Comparison of ENCODE assay signal across 8 cellular contexts in genomic region chr19:4374451-4375163, GRCh38. TPM values are rescaled to one million over a fixed set of nuclear protein-coding genes. Genes with fewer than 3 reads are reported as not detected.
DNase-seq lines count a peak whose midpoint lies in the region; ATAC-seq and TF ChIP-seq lines count a peak whose summit lies in the region.

No MANE protein-coding gene starts in this region.

- H3K27me3 ChIP-seq in H9 (ENCODE audit: insufficient read depth, low read length) (no peaks in the 10 kb centered on the region), hepatocyte (no peaks in the 10 kb centered on the region)

- H2AK5ac ChIP-seq in H9 (ENCODE audit: insufficient read length, low read length) = no peak overlapping the region

- H3K9me2 ChIP-seq in hepatocyte (replicated peaks; ENCODE audit: insufficient read depth) = no peaks in the 10 kb centered on the region

- no peak overlapping the region for H3K9ac ChIP-seq in H9 (ENCODE audit: extremely low read depth, insufficient read length, low read length)

- intact Hi-C loops in activated naive CD4-positive, alpha-beta T cell treated with anti-CD3 and anti-CD28 coated beads for 36 hours (cut with micrococcal nuclease) = no loop called here

- H3T11ph ChIP-seq in H9 (ENCODE audit: low read length) = no peak overlapping the region

- H3K23me2 ChIP-seq in H9 (ENCODE audit: insufficient read length, low read depth, low read length, poor library complexity, severe bottlenecking) = no peaks in the 10 kb centered on the region

- H3K14ac ChIP-seq in H9 (ENCODE audit: insufficient read depth, low read length) = peak overlapping the region; percentile 61

- H3K4me2 ChIP-seq in H9 (ENCODE audit: insufficient read depth, insufficient read length, low read length) (no peak overlapping the region), hepatocyte (peak overlapping the region; percentile 54)

- TF ChIP-seq CTCF in H9 (conservative IDR thresholded peaks at IDR 0.05) (no peak), hepatocyte (IDR thresholded peaks at IDR 0.05; ENCODE audit: poor library complexity) (no peak)

- CTCF ChIA-PET in activated naive CD4-positive, alpha-beta T cell treated with anti-CD3 and anti-CD28 coated beads for 36 hours (lab: Charles Lee) = interaction anchor here (0.6 kb wide), 2 partner anchors 29 to 42 kb away, joined by 5 read pairs; no protein-coding TSS in a partner anchor

- H3K27ac Mint-ChIP-seq in H9 = no peak overlapping the region
- H3K27ac Mint-ChIP-seq in activated T-helper 17 cell treated with anti-CD3 and anti-CD28 coated beads, Interleukin-2, amount 50 U/mL, for 72 hours = peak overlapping the region; percentile 61
- peak overlapping the region; percentile 96 for H3K27ac Mint-ChIP-seq in stimulated activated memory B cell treated with anti-CD40 and anti-IgM and Interleukin-4, amounts not matched to agents 10 μg/mL and 1 μg/mL and 100 μg/mL, for 72 hours
- H3K27ac Mint-ChIP-seq in activated naive CD4-positive, alpha-beta T cell treated with anti-CD3 and anti-CD28 coated beads for 36 hours = no peak overlapping the region

- ATAC-seq in activated T-helper 17 cell treated with anti-CD3 and anti-CD28 coated beads, Interleukin-2, amount 50 U/mL, for 72 hours (replicated peaks) = no peak
- no peak for ATAC-seq in stimulated activated memory B cell treated with anti-CD40 and anti-IgM and Interleukin-4, amounts not matched to agents 10 μg/mL and 1 μg/mL and 100 μg/mL, for 72 hours
- no peak for ATAC-seq in HG02852 (IDR thresholded peaks at IDR 0.05; ENCODE audit: unreplicated experiment)

- no peaks in the 10 kb centered on the region for H3K9me3 Mint-ChIP-seq in H9
- H3K9me3 Mint-ChIP-seq in activated T-helper 17 cell treated with anti-CD3 and anti-CD28 coated beads, Interleukin-2, amount 50 U/mL, for 72 hours = no peaks in the 10 kb centered on the region
- H3K9me3 Mint-ChIP-seq in stimulated activated memory B cell treated with anti-CD40 and anti-IgM and Interleukin-4, amounts not matched to agents 10 μg/mL and 1 μg/mL and 100 μg/mL, for 72 hours = no peaks in the 10 kb centered on the region
- no peaks in the 10 kb centered on the region for H3K9me3 Mint-ChIP-seq in activated naive CD4-positive, alpha-beta T cell treated with anti-CD3 and anti-CD28 coated beads for 36 hours

- H3K27me3 Mint-ChIP-seq in H9 (ENCODE audit: low read depth) = 0 out of 2 replicates have a peak, but pooled peaks cover 2% of the 10 kb centered on the region
- H3K27me3 Mint-ChIP-seq in activated T-helper 17 cell treated with anti-CD3 and anti-CD28 coated beads, Interleukin-2, amount 50 U/mL, for 72 hours = no peaks in the 10 kb centered on the region
- H3K27me3 Mint-ChIP-seq in stimulated activated memory B cell treated with anti-CD40 and anti-IgM and Interleukin-4, amounts not matched to agents 10 μg/mL and 1 μg/mL and 100 μg/mL, for 72 hours = no peaks in the 10 kb centered on the region
- H3K27me3 Mint-ChIP-seq in activated naive CD4-positive, alpha-beta T cell treated with anti-CD3 and anti-CD28 coated beads for 36 hours (ENCODE audit: low read depth) = no peaks in the 10 kb centered on the region

- peaks cover 2% of the 10 kb centered on the region for H4K20me1 ChIP-seq in H9 (ENCODE audit: control insufficient read depth, insufficient read depth, insufficient read length)
- H4K20me1 ChIP-seq in hepatocyte (ENCODE audit: insufficient read depth, poor library complexity, severe bottlenecking) = peaks cover 44% of the 10 kb centered on the region

- peaks cover 8% of the 10 kb centered on the region; the same call in 1 of the 2 replicates for H3K4me1 ChIP-seq in H9 (ENCODE audit: insufficient read depth, low read length)
- peaks cover 56% of the 10 kb centered on the region for H3K4me1 ChIP-seq in hepatocyte (ENCODE audit: insufficient read depth)

- no peak overlapping the region for H4K8ac ChIP-seq in H9 (replicated peaks; ENCODE audit: insufficient read length, low read depth, low read length)

- no peak overlapping the region for H2BK15ac ChIP-seq in H9 (ENCODE audit: low read depth, low read length)

- no peaks in the 10 kb centered on the region; the same call in 1 of the 2 replicates for H3K79me2 ChIP-seq in H9 (ENCODE audit: insufficient read depth, low read length)
- peaks cover 90% of the 10 kb centered on the region for H3K79me2 ChIP-seq in hepatocyte

- H3K79me1 ChIP-seq in H9 (ENCODE audit: insufficient read depth, low read depth, low read length, poor library complexity, severe bottlenecking) = peaks cover 7% of the 10 kb centered on the region

- H3K36me3 ChIP-seq in hepatocyte (replicated peaks; ENCODE audit: insufficient read depth, low read depth) = no peaks in the 10 kb centered on the region

- H3K36me3 Mint-ChIP-seq in H9 (ENCODE audit: insufficient read depth in 1 of 3, low read depth in 3 of 3) = peaks cover 0 to 3% (median 0%) of the 10 kb centered on the region in 3 experiments; a peak in 2 of 7 replicates
- H3K36me3 Mint-ChIP-seq in activated T-helper 17 cell treated with anti-CD3 and anti-CD28 coated beads, Interleukin-2, amount 50 U/mL, for 72 hours (ENCODE audit: low read depth) = peaks cover 40% of the 10 kb centered on the region
- H3K36me3 Mint-ChIP-seq in stimulated activated memory B cell treated with anti-CD40 and anti-IgM and Interleukin-4, amounts not matched to agents 10 μg/mL and 1 μg/mL and 100 μg/mL, for 72 hours = peaks cover 10% of the 10 kb centered on the region
- no peaks in the 10 kb centered on the region for H3K36me3 Mint-ChIP-seq in activated naive CD4-positive, alpha-beta T cell treated with anti-CD3 and anti-CD28 coated beads for 36 hours (ENCODE audit: low read depth)

- H3K4me3 Mint-ChIP-seq in H9 = no peak overlapping the region
- peak overlapping the region; percentile 86 for H3K4me3 Mint-ChIP-seq in activated T-helper 17 cell treated with anti-CD3 and anti-CD28 coated beads, Interleukin-2, amount 50 U/mL, for 72 hours
- peak overlapping the region; percentile 65 for H3K4me3 Mint-ChIP-seq in stimulated activated memory B cell treated with anti-CD40 and anti-IgM and Interleukin-4, amounts not matched to agents 10 μg/mL and 1 μg/mL and 100 μg/mL, for 72 hours
- no peak overlapping the region for H3K4me3 Mint-ChIP-seq in activated naive CD4-positive, alpha-beta T cell treated with anti-CD3 and anti-CD28 coated beads for 36 hours

- H3K4me1 Mint-ChIP-seq in H9 = peaks cover 29 to 44% of the 10 kb centered on the region in 2 experiments
- H3K4me1 Mint-ChIP-seq in activated T-helper 17 cell treated with anti-CD3 and anti-CD28 coated beads, Interleukin-2, amount 50 U/mL, for 72 hours = peaks cover 25% of the 10 kb centered on the region
- H3K4me1 Mint-ChIP-seq in stimulated activated memory B cell treated with anti-CD40 and anti-IgM and Interleukin-4, amounts not matched to agents 10 μg/mL and 1 μg/mL and 100 μg/mL, for 72 hours = peaks cover 93% of the 10 kb centered on the region
- H3K4me1 Mint-ChIP-seq in activated naive CD4-positive, alpha-beta T cell treated with anti-CD3 and anti-CD28 coated beads for 36 hours (ENCODE audit: low read depth) = peaks cover 63% of the 10 kb centered on the region

- no peak overlapping the region for H3K27ac ChIP-seq in H9 (ENCODE audit: insufficient read length, low read depth, low read length)
- peak overlapping the region; percentile 97 for H3K27ac ChIP-seq in hepatocyte

- H2AFZ ChIP-seq in H9 (ENCODE audit: low read length) (no peak overlapping the region), hepatocyte (no peak overlapping the region)

- DNase-seq in H9 (peak; percentile 59), hepatocyte (ENCODE audit: low spot score) (peak; percentile 86)
- no peak for DNase-seq in activated CD4-positive, alpha-beta T cell treated with anti-CD3 and anti-CD28 coated beads for 4 hours
- no peak for DNase-seq in activated naive CD4-positive, alpha-beta T cell treated with anti-CD3 and anti-CD28 coated beads for 36 hours
- DNase-seq in activated CD8-positive, alpha-beta memory T cell treated with anti-CD3 and anti-CD28 coated beads, Interleukin-2, amount 50 U/mL, for 4 hours = no peak

- H3K56ac ChIP-seq in H9 (ENCODE audit: insufficient read length, low read depth, low read length) = no peak overlapping the region

- peak overlapping the region; percentile 3; the same call in 1 of the 2 replicates for H3K4ac ChIP-seq in H9 (ENCODE audit: low read depth, low read length)

- peak overlapping the region; percentile 46 for H4K91ac ChIP-seq in H9 (ENCODE audit: insufficient read length, low read depth, low read length)

- H3K23ac ChIP-seq in H9 (ENCODE audit: insufficient read length, low read depth, low read length) = no peak overlapping the region

- no CpG with 5 or more reads among the region's 27 CpGs for WGBS in H9 (ENCODE audit: extremely low coverage, insufficient read length, low lambda C conversion rate)
- 72% methylated on average over 26 of the region's 27 CpGs for WGBS in hepatocyte (ENCODE audit: low lambda C conversion rate, missing lambda C conversion rate)

- H2BK5ac ChIP-seq in H9 (ENCODE audit: insufficient read length, low read length) = no peak overlapping the region

- H2BK120ac ChIP-seq in H9 (ENCODE audit: low read depth, low read length, poor library complexity, severe bottlenecking) = no peak overlapping the region

- H2BK12ac ChIP-seq in H9 (ENCODE audit: insufficient read length, low read depth, low read length) = peak overlapping the region; percentile 31

- no peaks in the 10 kb centered on the region for H3K9me3 ChIP-seq in H9 (ENCODE audit: control insufficient read depth, low read depth, low read length)
- no peaks in the 10 kb centered on the region for H3K9me3 ChIP-seq in hepatocyte (ENCODE audit: low read depth)

- no peak overlapping the region for H4K5ac ChIP-seq in H9 (ENCODE audit: insufficient read length, low read depth, low read length)

- H3K4me3 ChIP-seq in hepatocyte = no peak overlapping the region

- peak overlapping the region; percentile 35 for H3K18ac ChIP-seq in H9 (ENCODE audit: insufficient read length, low read depth, low read length)

- no peak overlapping the region for H2BK20ac ChIP-seq in H9 (ENCODE audit: low read depth, low read length, poor library complexity, severe bottlenecking)

RNA-seq across cellular contexts. Expression of gene SH3GL1, which starts 25.7 kb away (rescaled TPM):
- 85.5 TPM in 2 replicates for total RNA-seq in H9 (2021)
- total RNA-seq in activated T-helper 17 cell treated with anti-CD3 and anti-CD28 coated beads, Interleukin-2, amount 50 U/mL, for 72 hours = 10 to 100 TPM; 49.1 to 67.1 TPM
- 71.8 and 81.7 TPM in 2 replicates for total RNA-seq in hepatocyte
- 111 and 114 TPM in 2 replicates for polyA plus RNA-seq in hepatocyte
- 10 to 100 TPM; 31.7 to 32.1 TPM for total RNA-seq in activated naive CD4-positive, alpha-beta T cell treated with anti-CD3 and anti-CD28 coated beads for 36 hours

RNA-seq across cellular contexts. Expression of gene CHAF1A, which starts 27.8 kb away (rescaled TPM):
- total RNA-seq in H9 (2021) = 143 and 148 TPM in 2 replicates
- total RNA-seq in activated T-helper 17 cell treated with anti-CD3 and anti-CD28 coated beads, Interleukin-2, amount 50 U/mL, for 72 hours = 10 to 100 TPM; 67.9 to 96.7 TPM
- 5.5 and 6.2 TPM in 2 replicates for total RNA-seq in hepatocyte
- polyA plus RNA-seq in hepatocyte = 6.5 and 11.1 TPM in 2 replicates
- 10 to 100 TPM; 57.3 to 65.1 TPM for total RNA-seq in activated naive CD4-positive, alpha-beta T cell treated with anti-CD3 and anti-CD28 coated beads for 36 hours

RNA-seq across cellular contexts. Expression of gene MPND, which starts 31.2 kb away (rescaled TPM):
- 37.0 and 38.2 TPM in 2 replicates for total RNA-seq in H9 (2021)
- 10 to 100 TPM; 15.5 to 19.7 TPM for total RNA-seq in activated T-helper 17 cell treated with anti-CD3 and anti-CD28 coated beads, Interleukin-2, amount 50 U/mL, for 72 hours
- total RNA-seq in hepatocyte = 11.2 and 16.6 TPM in 2 replicates
- polyA plus RNA-seq in hepatocyte = 17.0 and 21.9 TPM in 2 replicates
- total RNA-seq in activated naive CD4-positive, alpha-beta T cell treated with anti-CD3 and anti-CD28 coated beads for 36 hours = 10 to 100 TPM; 16.3 to 18.6 TPM

RNA-seq across cellular contexts. Expression of gene STAP2, which starts 36.0 kb away (rescaled TPM):
- 19.0 and 20.2 TPM in 2 replicates for total RNA-seq in H9 (2021)
- total RNA-seq in activated T-helper 17 cell treated with anti-CD3 and anti-CD28 coated beads, Interleukin-2, amount 50 U/mL, for 72 hours = 10 to 100 TPM; 13.3 to 17.4 TPM
- 27.5 and 28.1 TPM in 2 replicates for total RNA-seq in hepatocyte
- polyA plus RNA-seq in hepatocyte = 34.4 and 45.2 TPM in 2 replicates
- 10 to 100 TPM in 1 of 2 experiments, 1 to 10 TPM in 1; 8.1 to 10.7 TPM for total RNA-seq in activated naive CD4-positive, alpha-beta T cell treated with anti-CD3 and anti-CD28 coated beads for 36 hours

Comparison
In these comparisons a context has a peak if more than half of its experiments do, and no peak if none do; other contexts are left out.
1. DNase-seq: peak in H9 (single experiment) and hepatocyte (single experiment); none in activated CD4-positive, alpha-beta T cell treated with anti-CD3 and anti-CD28 coated beads for 4 hours (0 of 2), activated naive CD4-positive, alpha-beta T cell treated with anti-CD3 and anti-CD28 coated beads for 36 hours (single experiment) and activated CD8-positive, alpha-beta memory T cell treated with anti-CD3 and anti-CD28 coated beads, Interleukin-2, amount 50 U/mL, for 4 hours (single experiment).
2. H3K27ac Mint-ChIP-seq: peak in activated T-helper 17 cell treated with anti-CD3 and anti-CD28 coated beads, Interleukin-2, amount 50 U/mL, for 72 hours (single experiment) and stimulated activated memory B cell treated with anti-CD40 and anti-IgM and Interleukin-4, amounts not matched to agents 10 μg/mL and 1 μg/mL and 100 μg/mL, for 72 hours (single experiment); none in H9 (0 of 3) and activated naive CD4-positive, alpha-beta T cell treated with anti-CD3 and anti-CD28 coated beads for 36 hours (single experiment).
3. H3K4me3 Mint-ChIP-seq: peak in activated T-helper 17 cell treated with anti-CD3 and anti-CD28 coated beads, Interleukin-2, amount 50 U/mL, for 72 hours (single experiment) and stimulated activated memory B cell treated with anti-CD40 and anti-IgM and Interleukin-4, amounts not matched to agents 10 μg/mL and 1 μg/mL and 100 μg/mL, for 72 hours (single experiment); none in H9 (0 of 2) and activated naive CD4-positive, alpha-beta T cell treated with anti-CD3 and anti-CD28 coated beads for 36 hours (single experiment).